ENCODE assay signal across 17 cellular contexts in the genomic region with DNA sequence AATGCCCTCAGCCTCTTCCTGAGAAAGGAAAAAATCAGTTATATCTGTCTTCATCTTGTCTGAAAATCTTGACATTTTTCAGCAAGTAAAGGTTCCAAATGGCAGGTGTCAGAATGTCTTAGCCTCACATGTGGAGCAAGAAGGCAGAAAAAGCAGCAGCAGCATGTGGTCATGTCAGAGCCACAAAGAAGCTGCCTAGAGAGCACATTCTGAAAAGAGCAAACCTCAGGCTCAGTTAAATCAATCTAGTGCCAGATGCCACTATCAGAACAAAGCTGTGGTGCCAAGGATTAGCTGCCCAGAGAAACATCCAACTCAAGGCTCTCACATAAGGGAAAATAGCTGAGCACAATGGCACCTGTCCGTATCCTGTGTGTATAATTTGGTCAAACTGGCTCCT.
"Had no signal": no experiment of that assay in that cellular context is flagged by ENCODE, and none has a peak within 500 bp of the region (broad histone marks: within the 10 kb centered on the region; RNA-seq: fewer than 3 reads in every experiment).

No MANE protein-coding gene starts in this region.

- ATAC-seq: activated CD8-positive, alpha-beta T cell treated with anti-CD3 and anti-CD28 coated beads for 36 hours; activated naive CD8-positive, alpha-beta T cell treated with anti-CD3 and anti-CD28 coated beads, Interleukin-2, amount 50 U/mL, for 24 hours; stimulated activated naive CD8-positive, alpha-beta T cell treated with anti-CD3 and anti-CD28 coated beads, Interleukin-15, amount 100 ng/mL, for 72 hours had no signal

- H3K4me3 Mint-ChIP-seq: activated CD8-positive, alpha-beta T cell treated with anti-CD3 and anti-CD28 coated beads for 36 hours; activated naive CD8-positive, alpha-beta T cell treated with anti-CD3 and anti-CD28 coated beads, Interleukin-2, amount 50 U/mL, for 24 hours; nephron progenitor cell; stimulated activated naive CD8-positive, alpha-beta T cell treated with anti-CD3 and anti-CD28 coated beads, Interleukin-15, amount 100 ng/mL, for 72 hours had no signal

- H3K27ac Mint-ChIP-seq: activated CD8-positive, alpha-beta T cell treated with anti-CD3 and anti-CD28 coated beads for 36 hours; activated naive CD8-positive, alpha-beta T cell treated with anti-CD3 and anti-CD28 coated beads, Interleukin-2, amount 50 U/mL, for 24 hours; nephron progenitor cell; stimulated activated naive CD8-positive, alpha-beta T cell treated with anti-CD3 and anti-CD28 coated beads, Interleukin-15, amount 100 ng/mL, for 72 hours had no signal

- H3K4me1 ChIP-seq: ascending aorta, colonic mucosa, esophagus squamous epithelium, uterus had no signal

- H3K9me3 ChIP-seq: ascending aorta, colonic mucosa, thoracic aorta, uterus had no signal

- H3K9me3 Mint-ChIP-seq: activated naive CD8-positive, alpha-beta T cell treated with anti-CD3 and anti-CD28 coated beads, Interleukin-2, amount 50 U/mL, for 24 hours had no signal

- H3K27me3 ChIP-seq: ascending aorta, cardiac muscle cell, colonic mucosa, esophagus squamous epithelium, uterus had no signal

- H3K36me3 ChIP-seq: ascending aorta, cardiac muscle cell, colonic mucosa, esophagus squamous epithelium, thoracic aorta, uterus had no signal

- DNase-seq: activated CD4-positive, alpha-beta T cell treated with anti-CD3 and anti-CD28 coated beads for 1 hour; activated CD8-positive, alpha-beta memory T cell treated with anti-CD3 and anti-CD28 coated beads, Interleukin-2, amount 50 U/mL, for 48 hours; activated CD8-positive, alpha-beta T cell treated with anti-CD3 and anti-CD28 coated beads for 36 hours; activated naive CD4-positive, alpha-beta T cell; activated naive CD8-positive, alpha-beta T cell treated with anti-CD3 and anti-CD28 coated beads, Interleukin-2, amount 50 U/mL, for 24 hours; colonic mucosa; esophagus squamous epithelium; foreskin fibroblast; nephron progenitor cell; stimulated activated CD4-positive, alpha-beta T cell treated with anti-CD3 and anti-CD28 coated beads, Interleukin-4, amount 100 ng/mL, for 4 hours; stimulated activated naive CD8-positive, alpha-beta T cell treated with anti-CD3 and anti-CD28 coated beads, Interleukin-15, amount 100 ng/mL, for 72 hours; T1000; uterus had no signal

- H3K4me3 ChIP-seq: ascending aorta, cardiac muscle cell, colonic mucosa, esophagus squamous epithelium, skin epidermis, thoracic aorta, uterus had no signal

- H3K27ac ChIP-seq: ascending aorta, cardiac muscle cell, colonic mucosa, esophagus squamous epithelium, skin epidermis, thoracic aorta, uterus had no signal

- H3K27me3 Mint-ChIP-seq: activated CD8-positive, alpha-beta T cell treated with anti-CD3 and anti-CD28 coated beads for 36 hours; activated naive CD8-positive, alpha-beta T cell treated with anti-CD3 and anti-CD28 coated beads, Interleukin-2, amount 50 U/mL, for 24 hours; stimulated activated naive CD8-positive, alpha-beta T cell treated with anti-CD3 and anti-CD28 coated beads, Interleukin-15, amount 100 ng/mL, for 72 hours had no signal

- H3K4me1 Mint-ChIP-seq: activated naive CD8-positive, alpha-beta T cell treated with anti-CD3 and anti-CD28 coated beads, Interleukin-2, amount 50 U/mL, for 24 hours; nephron progenitor cell had no signal
